ENCODE assay signal across 27 cellular contexts in genomic region chr5:3684771-3685354, GRCh38.
"Had no signal": no experiment of that assay in that cellular context is flagged by ENCODE, and none has a peak within 500 bp of the region (broad histone marks: within the 10 kb centered on the region; RNA-seq: fewer than 3 reads in every experiment).

No MANE protein-coding gene starts in this region.

- H3K36me3 ChIP-seq: gastrocnemius medialis, left lung, neural progenitor cell, prostate gland, right atrium auricular region, suprapubic skin had no signal

- H3K79me2 ChIP-seq: hepatocyte had no signal

- H3K4me3 ChIP-seq: dorsolateral prefrontal cortex, gastrocnemius medialis, hepatocyte, left lung, mucosa of descending colon, neural progenitor cell, prostate gland, right atrium auricular region, smooth muscle cell, suprapubic skin had no signal

- H2AFZ ChIP-seq: hepatocyte, neural progenitor cell had no signal

- H3K9me3 ChIP-seq: gastrocnemius medialis, left lung, mucosa of descending colon, prostate gland, right atrium auricular region, suprapubic skin had no signal

- H3K4me3 Mint-ChIP-seq: mesothelial cell of epicardium; naive B cell; nephron; neural progenitor cell; stimulated activated naive CD8-positive, alpha-beta T cell treated with anti-CD3 and anti-CD28 coated beads, Interleukin-15, amount 100 ng/mL, for 72 hours had no signal

- H3K27me3 ChIP-seq: gastrocnemius medialis, hepatocyte, left lung, neural progenitor cell, right atrium auricular region, suprapubic skin had no signal

- H3K27me3 Mint-ChIP-seq: naive B cell; stimulated activated naive CD8-positive, alpha-beta T cell treated with anti-CD3 and anti-CD28 coated beads, Interleukin-15, amount 100 ng/mL, for 72 hours had no signal

- ATAC-seq: gastrocnemius medialis; left lung; mucosa of descending colon; sciatic nerve; stimulated activated naive CD8-positive, alpha-beta T cell treated with anti-CD3 and anti-CD28 coated beads, Interleukin-15, amount 100 ng/mL, for 72 hours had no signal

- H3K4me1 Mint-ChIP-seq: naive B cell; nephron; stimulated activated naive CD8-positive, alpha-beta T cell treated with anti-CD3 and anti-CD28 coated beads, Interleukin-15, amount 100 ng/mL, for 72 hours had no signal

- H3K9me3 Mint-ChIP-seq: nephron had no signal

- H3K27ac Mint-ChIP-seq: mesothelial cell of epicardium; nephron; neural progenitor cell; stimulated activated naive CD8-positive, alpha-beta T cell treated with anti-CD3 and anti-CD28 coated beads, Interleukin-15, amount 100 ng/mL, for 72 hours had no signal

- DNase-seq: dorsolateral prefrontal cortex; effector CD4-positive, alpha-beta T cell; foreskin fibroblast; gastrocnemius medialis; head of caudate nucleus; kidney; left lung; mesenchymal stem cell; mucosa of descending colon; naive B cell; nucleus accumbens; stimulated activated CD4-positive, alpha-beta T cell treated with anti-CD3 and anti-CD28 coated beads, Interleukin-12 subunit alpha, Interleukin-12 subunit beta, amount 100 ng/mL, for 4 hours; stimulated activated CD4-positive, alpha-beta T cell treated with anti-CD3 and anti-CD28 coated beads, Interleukin-1b, Interleukin-23, amount 100 ng/mL, for 48 hours; stimulated activated CD4-positive, alpha-beta T cell treated with anti-CD3 and anti-CD28 coated beads, Interleukin-4, amount 100 ng/mL, for 1 hour; stimulated activated CD8-positive, alpha-beta memory T cell treated with anti-CD3 and anti-CD28 coated beads, Interleukin-4, amount 100 ng/mL, for 48 hours; stimulated activated naive CD4-positive, alpha-beta T cell; stimulated activated naive CD8-positive, alpha-beta T cell treated with anti-CD3 and anti-CD28 coated beads, Interleukin-15, amount 100 ng/mL, for 72 hours; trophoblast cell had no signal

- H3K4me1 ChIP-seq: gastrocnemius medialis, left lung, prostate gland, right atrium auricular region, suprapubic skin had no signal

- H3K4me2 ChIP-seq: hepatocyte, smooth muscle cell had no signal

- H3K9ac ChIP-seq: neural progenitor cell had no signal

- H3K27ac ChIP-seq: dorsolateral prefrontal cortex, gastrocnemius medialis, hepatocyte, left lung, neural progenitor cell, prostate gland, right atrium auricular region, suprapubic skin had no signal

- H3K36me3 Mint-ChIP-seq: mesothelial cell of epicardium, naive B cell, neural progenitor cell had no signal
